In genomic region chr6:137724018-137724403, GRCh38 we compare ENCODE assay signal across 1 cellular context.
A peak's percentile ranks its signal among the peaks of the same experiment; 100 is the strongest.
TF ChIP-seq lines count a peak whose summit lies in the region.

No MANE protein-coding gene starts in this region.

TF ChIP-seq in HepG2, 621 proteins besides CTCF, POLR2A, EP300 and RAD21 (continued from another document and continues in another):
- TF ChIP-seq CSRNP2 (CRISPR knock-in tag; conservative IDR thresholded peaks at IDR 0.05; ENCODE audit: low read depth) (no peak), ZNF235 (CRISPR knock-in tag; IDR thresholded peaks at IDR 0.05; ENCODE audit: borderline replicate concordance) (no peak), ZNF773 (CRISPR knock-in tag; IDR thresholded peaks at IDR 0.05; ENCODE audit: borderline replicate concordance) (no peak), ONECUT2 (CRISPR knock-in tag; IDR thresholded peaks at IDR 0.05) (peak; percentile 51; the same call in 1 of the 2 replicates), ATF4 (CRISPR knock-in tag; IDR thresholded peaks at IDR 0.05) (peak in 1 of 2 experiments; percentile 82; a peak in 2 of 4 replicates), MTERF4 (CRISPR knock-in tag; IDR thresholded peaks at IDR 0.05) (peak; percentile 73; the same call in 1 of the 2 replicates), BCL6 (CRISPR knock-in tag; IDR thresholded peaks at IDR 0.05) (peak; percentile 63), TEAD3 (CRISPR knock-in tag; optimal IDR thresholded peaks at IDR 0.05; ENCODE audit: borderline replicate concordance) (peak; percentile 87), FOXP1 (IDR thresholded peaks at IDR 0.05) (no peak), FOXP1 (CRISPR knock-in tag; IDR thresholded peaks at IDR 0.05) (peak; percentile 35), KAT8 (CRISPR knock-in tag; IDR thresholded peaks at IDR 0.05) (peak; percentile 41; the same call in 1 of the 2 replicates), ZNF580 (CRISPR knock-in tag; IDR thresholded peaks at IDR 0.05; ENCODE audit: borderline replicate concordance, low read depth) (peak; percentile 83), MED8 (CRISPR knock-in tag; IDR thresholded peaks at IDR 0.05; ENCODE audit: insufficient replicate concordance) (peak; percentile 54), SOX5 (CRISPR knock-in tag; IDR thresholded peaks at IDR 0.05; ENCODE audit: borderline replicate concordance) (peak; percentile 70), DMAP1 (CRISPR knock-in tag; IDR thresholded peaks at IDR 0.05) (peak; percentile 55), E2F2 (CRISPR knock-in tag; IDR thresholded peaks at IDR 0.05; ENCODE audit: borderline replicate concordance) (no peak), ZKSCAN8 (CRISPR knock-in tag; IDR thresholded peaks at IDR 0.05; ENCODE audit: borderline replicate concordance) (0 out of 2 replicates have a peak, but pooled peaks have one; percentile 37), DBP (CRISPR knock-in tag; IDR thresholded peaks at IDR 0.05; ENCODE audit: not compliant biosample characterization) (no peak), ZNF629 (CRISPR knock-in tag; conservative IDR thresholded peaks at IDR 0.05) (peak; percentile 39), ZNF44 (CRISPR knock-in tag; IDR thresholded peaks at IDR 0.05) (no peak), KDM5B (CRISPR knock-in tag; IDR thresholded peaks at IDR 0.05; ENCODE audit: borderline replicate concordance) (peak; percentile 76; the same call in 1 of the 2 replicates), TP53 (CRISPR knock-in tag; conservative IDR thresholded peaks at IDR 0.05) (peak; percentile 61; the same call in 1 of the 2 replicates), SALL1 (CRISPR knock-in tag; IDR thresholded peaks at IDR 0.05) (peak; percentile 95), MYNN (CRISPR knock-in tag; IDR thresholded peaks at IDR 0.05; ENCODE audit: low read depth) (peak; percentile 84; the same call in 1 of the 2 replicates), RFX5 (IDR thresholded peaks at IDR 0.05; ENCODE audit: low read depth, low read length) (no peak), HES4 (CRISPR knock-in tag; IDR thresholded peaks at IDR 0.05; ENCODE audit: borderline replicate concordance) (peak; percentile 60; the same call in 1 of the 2 replicates), ZNF501 (CRISPR knock-in tag; IDR thresholded peaks at IDR 0.05) (peak; percentile 61; the same call in 1 of the 2 replicates), ETV6 (CRISPR knock-in tag; conservative IDR thresholded peaks at IDR 0.05) (0 out of 2 replicates have a peak, but pooled peaks have one; percentile 73), CEBPG (CRISPR knock-in tag; IDR thresholded peaks at IDR 0.05) (peak; percentile 46), ZNF276 (CRISPR knock-in tag; IDR thresholded peaks at IDR 0.05; ENCODE audit: low read depth) (peak; percentile 66), ZNF143 (CRISPR knock-in tag; IDR thresholded peaks at IDR 0.05) (no peak), IRF2 (CRISPR knock-in tag; IDR thresholded peaks at IDR 0.05) (peak; percentile 91), ZZZ3 (CRISPR knock-in tag; IDR thresholded peaks at IDR 0.05; ENCODE audit: borderline replicate concordance) (no peak; the same call in 1 of the 2 replicates), ZNF34 (CRISPR knock-in tag; IDR thresholded peaks at IDR 0.05; ENCODE audit: borderline replicate concordance) (0 out of 2 replicates have a peak, but pooled peaks have one; percentile 19), ZNF891 (CRISPR knock-in tag; IDR thresholded peaks at IDR 0.05) (no peak), MYC (CRISPR knock-in tag; IDR thresholded peaks at IDR 0.05; ENCODE audit: borderline replicate concordance) (peak; percentile 92), KDM5A (IDR thresholded peaks at IDR 0.05; ENCODE audit: borderline replicate concordance, low read length) (no peak), ZNF800 (CRISPR knock-in tag; IDR thresholded peaks at IDR 0.05) (peak; percentile 25; the same call in 1 of the 2 replicates), FOXA1 (IDR thresholded peaks at IDR 0.05) (no peak), FOXA1 (CRISPR knock-in tag; IDR thresholded peaks at IDR 0.05) (peak; percentile 18; the same call in 1 of the 2 replicates), ZNF232 (CRISPR knock-in tag; IDR thresholded peaks at IDR 0.05; ENCODE audit: borderline replicate concordance) (peak; percentile 96), MTF1 (CRISPR knock-in tag; IDR thresholded peaks at IDR 0.05) (no peak), ZNF317 (CRISPR knock-in tag; IDR thresholded peaks at IDR 0.05) (0 out of 2 replicates have a peak, but pooled peaks have one; percentile 18), MAFK (conservative IDR thresholded peaks at IDR 0.05 in 1 of 2, IDR thresholded peaks at IDR 0.05 in 1 of 2; ENCODE audit: low read length in 2 of 2) (no peak), ZNF703 (CRISPR knock-in tag; IDR thresholded peaks at IDR 0.05; ENCODE audit: borderline replicate concordance) (no peak), HNF4A (CRISPR knock-in tag; IDR thresholded peaks at IDR 0.05) (peak; percentile 61; the same call in 1 of the 2 replicates), MXI1 (IDR thresholded peaks at IDR 0.05; ENCODE audit: borderline replicate concordance, low read depth, low read length) (peak; percentile 74; the same call in 1 of the 3 replicates), ZKSCAN5 (CRISPR knock-in tag; IDR thresholded peaks at IDR 0.05) (peak; percentile 66), KDM1A (CRISPR knock-in tag; IDR thresholded peaks at IDR 0.05) (peak; percentile 35; the same call in 1 of the 2 replicates), MIER2 (CRISPR knock-in tag; IDR thresholded peaks at IDR 0.05) (peak; percentile 27; the same call in 1 of the 2 replicates), KLF15 (CRISPR knock-in tag; IDR thresholded peaks at IDR 0.05; ENCODE audit: borderline replicate concordance) (no peak), FOXJ3 (CRISPR knock-in tag; IDR thresholded peaks at IDR 0.05; ENCODE audit: borderline replicate concordance) (no peak), ZBTB34 (CRISPR knock-in tag; IDR thresholded peaks at IDR 0.05) (0 out of 2 replicates have a peak, but pooled peaks have one; percentile 9), ZNF724P (CRISPR knock-in tag; IDR thresholded peaks at IDR 0.05; ENCODE audit: borderline replicate concordance) (no peak), ATAD3A (CRISPR knock-in tag; IDR thresholded peaks at IDR 0.05) (no peak), MZF1 (CRISPR knock-in tag; IDR thresholded peaks at IDR 0.05; ENCODE audit: borderline replicate concordance) (no peak), NR2F6 (IDR thresholded peaks at IDR 0.05) (peak; percentile 35; the same call in 1 of the 2 replicates), NR2F6 (CRISPR knock-in tag; IDR thresholded peaks at IDR 0.05) (peak; percentile 79), ZNF281 (CRISPR knock-in tag; IDR thresholded peaks at IDR 0.05; ENCODE audit: borderline replicate concordance) (peak; percentile 78; the same call in 1 of the 2 replicates), ZNF12 (CRISPR knock-in tag; IDR thresholded peaks at IDR 0.05) (peak; percentile 61; the same call in 1 of the 2 replicates), ZNF589 (CRISPR knock-in tag; conservative IDR thresholded peaks at IDR 0.05) (peak; percentile 88; the same call in 1 of the 2 replicates)
